15 cellular contexts compared by ENCODE assay signal in genomic region chr4:165505991-165506779, GRCh38.
DNase-seq lines count a peak whose midpoint lies in the region; ATAC-seq, FAIRE-seq and TF ChIP-seq lines count a peak whose summit lies in the region.
"Had no signal": no experiment of that assay in that cellular context is flagged by ENCODE, and none has a peak within 500 bp of the region (broad histone marks: within the 10 kb centered on the region; RNA-seq: fewer than 3 reads in every experiment).

No MANE protein-coding gene starts in this region.

- TF ChIP-seq RAD21 in A549 (conservative IDR thresholded peaks at IDR 0.05 in 1 of 2, IDR thresholded peaks at IDR 0.05 in 1 of 2): no peak

- H3K27me3 ChIP-seq in esophagus muscularis mucosa (no peaks in the 10 kb centered on the region), muscle layer of colon (ENCODE audit: control insufficient read depth in 1 of 2, insufficient read depth in 2 of 2, low read length in 2 of 2) (no peaks in the 10 kb centered on the region)

- no peak for TF ChIP-seq EP300 in A549 (IDR thresholded peaks at IDR 0.05)
- no peak for TF ChIP-seq EP300 in esophagus muscularis mucosa (IDR thresholded peaks at IDR 0.05)

- no peak for DNase-seq in A549 (ENCODE audit: low read depth in 1 of 2, low spot score in 1 of 2)
- peak; percentile 8 for DNase-seq in LoVo (ENCODE audit: low spot score)
- DNase-seq in esophagus muscularis mucosa (ENCODE audit: extremely low spot score): no peak
- no peak for DNase-seq in G401 (ENCODE audit: low spot score)
- DNase-seq in CD1c-positive myeloid dendritic cell (ENCODE audit: extremely low spot score): no peak
- DNase-seq: ACHN; activated CD4-positive, alpha-beta T cell treated with anti-CD3 and anti-CD28 coated beads, Interleukin-2, amount 50 U/mL, for 48 hours; NCI-H1694 treated with DMSO at 0.1 percent for 48 hours; NCI-H446 treated with DMSO at 0.1 percent for 48 hours; stimulated activated CD8-positive, alpha-beta memory T cell treated with anti-CD3 and anti-CD28 coated beads, Interleukin-4, amount 100 ng/mL, for 48 hours; T1000 had no signal

- in situ Hi-C loops in G401 (cut with HindIII; ENCODE audit: low sequenced_read_pairs): no loop called here

- no peak for FAIRE-seq in A549 (lab: Jason Lieb, UNC)

- POLR2A ChIA-PET in A549 (lab: Yijun Ruan, JAX): no interaction called here

- H3K9me3 ChIP-seq in A549 (no peaks in the 10 kb centered on the region), esophagus muscularis mucosa (no peaks in the 10 kb centered on the region), muscle layer of colon (ENCODE audit: low read length) (no peaks in the 10 kb centered on the region)
- H3K9me3 ChIP-seq: prostate gland had no signal

- no peak overlapping the region for H3K4me3 ChIP-seq in A549
- no peak overlapping the region for H3K4me3 ChIP-seq in esophagus muscularis mucosa
- no peak overlapping the region for H3K4me3 ChIP-seq in muscle layer of colon (ENCODE audit: low read depth in 1 of 2, low read length in 2 of 2)
- H3K4me3 ChIP-seq: prostate gland had no signal

- H3K36me3 ChIP-seq in esophagus muscularis mucosa (no peaks in the 10 kb centered on the region), muscle layer of colon (ENCODE audit: insufficient read depth, low read length) (no peaks in the 10 kb centered on the region)
- H3K36me3 ChIP-seq: prostate gland had no signal

- no peak overlapping the region for H3K9ac ChIP-seq in muscle layer of colon (ENCODE audit: low read length)

- intact Hi-C loops in esophagus muscularis mucosa (cut with DNase I): no loop called here

- ATAC-seq in A549: peak in 1 of 2 experiments; percentile 39; a peak in 1 of 6 replicates
- ATAC-seq in HG03457 (IDR thresholded peaks at IDR 0.05; ENCODE audit: unreplicated experiment): no peak
- no peak for ATAC-seq in GM21619 (IDR thresholded peaks at IDR 0.05; ENCODE audit: unreplicated experiment)

- TF ChIP-seq CTCF in A549 (IDR thresholded peaks at IDR 0.05): no peak
- no peak for TF ChIP-seq CTCF in esophagus muscularis mucosa (IDR thresholded peaks at IDR 0.05)

- peak overlapping the region; percentile 34; the same call in 2 of the 3 replicates for H3K4me2 ChIP-seq in A549

- 30% methylated on average over 5 of the region's 5 CpGs for WGBS in A549 (ENCODE audit: missing lambda C conversion rate)
- 48% methylated on average over 5 of the region's 5 CpGs for WGBS in esophagus muscularis mucosa

- H3K4me1 ChIP-seq in A549: peaks cover 18% of the 10 kb centered on the region
- peaks cover 7 to 44% (median 36%) of the 10 kb centered on the region in 4 donors for H3K4me1 ChIP-seq in esophagus muscularis mucosa
- H3K4me1 ChIP-seq in muscle layer of colon (ENCODE audit: insufficient read depth, low read length): peaks cover 45% of the 10 kb centered on the region
- H3K4me1 ChIP-seq: prostate gland had no signal

- H3K27ac ChIP-seq in A549 (no peak overlapping the region), esophagus muscularis mucosa (replicated peaks in 1 of 4) (peak overlapping the region; percentile 26 to 63 (median 53)), muscle layer of colon (ENCODE audit: low read depth, low read length) (peak overlapping the region; percentile 74)
- H3K27ac ChIP-seq: prostate gland had no signal

- TF ChIP-seq POLR2A in A549 (IDR thresholded peaks at IDR 0.05; ENCODE audit: low read length): no peak
- no peak for TF ChIP-seq POLR2A in esophagus muscularis mucosa (IDR thresholded peaks at IDR 0.05; ENCODE audit: low read depth)

- CTCF ChIA-PET in A549 (lab: Yijun Ruan, JAX): interaction anchor here (1.6 kb wide), 1 partner anchor 16 kb away, joined by 3 read pairs; no protein-coding TSS in a partner anchor

TF ChIP-seq in A549, 52 proteins besides CTCF, POLR2A, EP300 and RAD21:
- no peak for TF ChIP-seq ZFP36 (IDR thresholded peaks at IDR 0.05; ENCODE audit: borderline replicate concordance, partially characterized antibody)
- no peak for TF ChIP-seq SREBF2 (IDR thresholded peaks at IDR 0.05)
- TF ChIP-seq, protein P1, sequence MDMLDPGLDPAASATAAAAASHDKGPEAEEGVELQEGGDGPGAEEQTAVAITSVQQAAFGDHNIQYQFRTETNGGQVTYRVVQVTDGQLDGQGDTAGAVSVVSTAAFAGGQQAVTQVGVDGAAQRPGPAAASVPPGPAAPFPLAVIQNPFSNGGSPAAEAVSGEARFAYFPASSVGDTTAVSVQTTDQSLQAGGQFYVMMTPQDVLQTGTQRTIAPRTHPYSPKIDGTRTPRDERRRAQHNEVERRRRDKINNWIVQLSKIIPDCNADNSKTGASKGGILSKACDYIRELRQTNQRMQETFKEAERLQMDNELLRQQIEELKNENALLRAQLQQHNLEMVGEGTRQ (IDR thresholded peaks at IDR 0.05): no peak
- TF ChIP-seq KDM5A (IDR thresholded peaks at IDR 0.05): no peak
- TF ChIP-seq RFX5 (IDR thresholded peaks at IDR 0.05): no peak
- no peak for TF ChIP-seq FOXS1 (CRISPR knock-in tag; IDR thresholded peaks at IDR 0.05)
- TF ChIP-seq MAX (IDR thresholded peaks at IDR 0.05): no peak
- no peak for TF ChIP-seq HDAC2 (IDR thresholded peaks at IDR 0.05)
- TF ChIP-seq RARB (CRISPR knock-in tag; IDR thresholded peaks at IDR 0.05): no peak
- TF ChIP-seq SMC3 (IDR thresholded peaks at IDR 0.05): no peak
- TF ChIP-seq MAZ (IDR thresholded peaks at IDR 0.05; ENCODE audit: borderline replicate concordance, low read depth, low read length): no peak
- no peak for TF ChIP-seq RNF2 (IDR thresholded peaks at IDR 0.05; ENCODE audit: borderline replicate concordance, low read depth)
- TF ChIP-seq, protein P2, sequence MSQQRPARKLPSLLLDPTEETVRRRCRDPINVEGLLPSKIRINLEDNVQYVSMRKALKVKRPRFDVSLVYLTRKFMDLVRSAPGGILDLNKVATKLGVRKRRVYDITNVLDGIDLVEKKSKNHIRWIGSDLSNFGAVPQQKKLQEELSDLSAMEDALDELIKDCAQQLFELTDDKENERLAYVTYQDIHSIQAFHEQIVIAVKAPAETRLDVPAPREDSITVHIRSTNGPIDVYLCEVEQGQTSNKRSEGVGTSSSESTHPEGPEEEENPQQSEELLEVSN (IDR thresholded peaks at IDR 0.05; ENCODE audit: borderline replicate concordance, low read depth): no peak
- TF ChIP-seq, protein P3, sequence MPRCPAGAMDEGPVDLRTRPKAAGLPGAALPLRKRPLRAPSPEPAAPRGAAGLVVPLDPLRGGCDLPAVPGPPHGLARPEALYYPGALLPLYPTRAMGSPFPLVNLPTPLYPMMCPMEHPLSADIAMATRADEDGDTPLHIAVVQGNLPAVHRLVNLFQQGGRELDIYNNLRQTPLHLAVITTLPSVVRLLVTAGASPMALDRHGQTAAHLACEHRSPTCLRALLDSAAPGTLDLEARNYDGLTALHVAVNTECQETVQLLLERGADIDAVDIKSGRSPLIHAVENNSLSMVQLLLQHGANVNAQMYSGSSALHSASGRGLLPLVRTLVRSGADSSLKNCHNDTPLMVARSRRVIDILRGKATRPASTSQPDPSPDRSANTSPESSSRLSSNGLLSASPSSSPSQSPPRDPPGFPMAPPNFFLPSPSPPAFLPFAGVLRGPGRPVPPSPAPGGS (IDR thresholded peaks at IDR 0.05): no peak
- TF ChIP-seq, protein P4, sequence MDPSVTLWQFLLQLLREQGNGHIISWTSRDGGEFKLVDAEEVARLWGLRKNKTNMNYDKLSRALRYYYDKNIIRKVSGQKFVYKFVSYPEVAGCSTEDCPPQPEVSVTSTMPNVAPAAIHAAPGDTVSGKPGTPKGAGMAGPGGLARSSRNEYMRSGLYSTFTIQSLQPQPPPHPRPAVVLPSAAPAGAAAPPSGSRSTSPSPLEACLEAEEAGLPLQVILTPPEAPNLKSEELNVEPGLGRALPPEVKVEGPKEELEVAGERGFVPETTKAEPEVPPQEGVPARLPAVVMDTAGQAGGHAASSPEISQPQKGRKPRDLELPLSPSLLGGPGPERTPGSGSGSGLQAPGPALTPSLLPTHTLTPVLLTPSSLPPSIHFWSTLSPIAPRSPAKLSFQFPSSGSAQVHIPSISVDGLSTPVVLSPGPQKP (IDR thresholded peaks at IDR 0.05; ENCODE audit: low read depth, low read length): no peak
- TF ChIP-seq KDM1A (IDR thresholded peaks at IDR 0.05; ENCODE audit: low read depth): no peak
- TF ChIP-seq, protein P5, sequence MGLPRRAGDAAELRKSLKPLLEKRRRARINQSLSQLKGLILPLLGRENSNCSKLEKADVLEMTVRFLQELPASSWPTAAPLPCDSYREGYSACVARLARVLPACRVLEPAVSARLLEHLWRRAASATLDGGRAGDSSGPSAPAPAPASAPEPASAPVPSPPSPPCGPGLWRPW (IDR thresholded peaks at IDR 0.05): no peak
TF ChIP-seq in A549: peak in this region for 0.

Comparison
In these comparisons a context has a peak if more than half of its experiments do, and no peak if none do; other contexts are left out.
1. H3K27ac ChIP-seq: peak in esophagus muscularis mucosa (4 of 4) and muscle layer of colon (single experiment); none in A549 (0 of 2).